18 cellular contexts compared by ENCODE assay signal in genomic region chr13:29448124-29448685, GRCh38.
"Had no signal": no experiment of that assay in that cellular context is flagged by ENCODE, and none has a peak within 500 bp of the region (broad histone marks: within the 10 kb centered on the region; RNA-seq: fewer than 3 reads in every experiment).

No MANE protein-coding gene starts in this region.

- ATAC-seq: activated T-helper 17 cell treated with anti-CD3 and anti-CD28 coated beads, Interleukin-2, amount 50 U/mL, for 72 hours; gastroesophageal sphincter; natural killer cell treated with Interleukin-12 subunit alpha and Interleukin-12 subunit beta and Interleukin-15 and Interleukin-18, amount 100 ng/mL, for 72 hours; right lobe of liver; stimulated activated naive CD8-positive, alpha-beta T cell treated with anti-CD3 and anti-CD28 coated beads, Interleukin-15, Interleukin-2, amounts not matched to agents 100 U/mL and 50 U/mL, for 24 hours; T-cell; upper lobe of right lung had no signal

- H3K9me3 ChIP-seq: ascending aorta, gastroesophageal sphincter, right lobe of liver, suprapubic skin, upper lobe of right lung had no signal

- DNase-seq: activated CD4-positive, alpha-beta T cell treated with anti-CD3 and anti-CD28 coated beads for 1 hour; activated CD4-positive, alpha-beta T cell treated with anti-CD3 and anti-CD28 coated beads, Interleukin-2, amount 50 U/mL, for 4 hours; activated naive CD4-positive, alpha-beta T cell treated with Interleukin-2 at 50 U/mL for 16 hours; activated T-cell treated with anti-CD3 and anti-CD28 coated beads for 4 hours; mammary epithelial cell; nucleus accumbens; posterior cingulate gyrus; right lobe of liver; stimulated activated naive CD8-positive, alpha-beta T cell treated with anti-CD3 and anti-CD28 coated beads, Interleukin-15, Interleukin-2, amounts not matched to agents 100 U/mL and 50 U/mL, for 24 hours; T-cell; T-helper 9 cell; upper lobe of right lung had no signal

- H3K4me1 ChIP-seq: ascending aorta, right lobe of liver, suprapubic skin, upper lobe of right lung had no signal

- H3K27me3 ChIP-seq: ascending aorta, gastroesophageal sphincter, right lobe of liver, suprapubic skin had no signal

- H3K4me3 ChIP-seq: ascending aorta, gastroesophageal sphincter, right lobe of liver, suprapubic skin, upper lobe of right lung had no signal

- H3K27ac ChIP-seq: ascending aorta, gastroesophageal sphincter, right lobe of liver, suprapubic skin, upper lobe of right lung, VCaP had no signal
